Comparison of ENCODE assay signal across 9 cellular contexts in the genomic region with DNA sequence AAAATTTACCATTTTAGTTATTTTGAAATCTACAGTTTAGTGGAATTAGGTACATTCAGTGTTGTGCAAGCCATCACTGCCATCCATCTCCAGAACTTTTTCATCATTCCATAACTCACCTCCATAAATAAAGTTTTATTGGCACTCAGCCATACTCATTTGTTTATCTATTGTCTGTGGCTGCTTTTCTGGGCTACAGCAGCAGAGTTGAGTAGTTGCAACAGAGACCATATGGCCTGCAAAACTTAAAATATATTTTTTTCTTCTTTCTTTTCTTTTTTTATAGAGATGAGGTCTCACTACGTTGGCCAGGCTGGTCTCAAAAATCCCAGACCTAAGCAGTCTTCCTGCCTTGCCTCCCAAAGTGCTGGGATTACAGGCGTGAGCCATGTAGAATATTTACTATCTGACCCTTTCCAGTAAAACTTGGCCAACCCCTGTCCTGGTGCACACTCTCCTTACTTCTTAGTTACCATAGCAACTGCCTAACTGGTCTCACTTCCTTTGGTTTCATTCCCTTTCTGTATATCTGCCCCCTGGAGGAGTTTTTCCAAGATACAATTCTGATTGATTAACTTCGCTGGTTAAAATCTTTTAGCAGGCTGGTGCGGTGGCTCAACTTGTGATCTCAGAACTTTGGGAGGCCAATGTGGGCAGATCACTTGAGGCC.
A peak's percentile ranks its signal among the peaks of the same experiment; 100 is the strongest.
DNase-seq lines count a peak whose midpoint lies in the region; ATAC-seq and TF ChIP-seq lines count a peak whose summit lies in the region.
"Had no signal": no experiment of that assay in that cellular context is flagged by ENCODE, and none has a peak within 500 bp of the region (broad histone marks: within the 10 kb centered on the region; RNA-seq: fewer than 3 reads in every experiment).

No MANE protein-coding gene starts in this region.

- H3K9me2 ChIP-seq in Karpas-422 (replicated peaks; ENCODE audit: insufficient read depth, low read length), result no peaks in the 10 kb centered on the region

- peak overlapping the region; percentile 20 for H3K27ac Mint-ChIP-seq in neural crest cell (ENCODE audit: unreplicated experiment)
- no peak overlapping the region for H3K27ac Mint-ChIP-seq in activated naive CD8-positive, alpha-beta T cell treated with anti-CD3 and anti-CD28 coated beads for 36 hours
- H3K27ac Mint-ChIP-seq: activated B cell treated with CpG ODN at 0.5 μM for 24 hours had no signal

- no peak overlapping the region for H3K4me3 ChIP-seq in Karpas-422 (ENCODE audit: low read length)
- H3K4me3 ChIP-seq in lower lobe of right lung, result no peak overlapping the region

- H3K4me1 Mint-ChIP-seq in neural crest cell, result peaks cover 23% of the 10 kb centered on the region
- peaks cover 27% of the 10 kb centered on the region for H3K4me1 Mint-ChIP-seq in activated naive CD8-positive, alpha-beta T cell treated with anti-CD3 and anti-CD28 coated beads for 36 hours

- H4K20me1 ChIP-seq in Karpas-422 (ENCODE audit: insufficient read depth, low read depth, low read length), result no peaks in the 10 kb centered on the region

- ATAC-seq in HG02884 (IDR thresholded peaks at IDR 0.05; ENCODE audit: unreplicated experiment) (no peak), lower lobe of right lung (no peak)

- H3K27me3 ChIP-seq in Karpas-422 (ENCODE audit: low read length) (no peaks in the 10 kb centered on the region), lower lobe of right lung (ENCODE audit: low read depth) (no peaks in the 10 kb centered on the region)

- H3K36me3 Mint-ChIP-seq in neural crest cell (ENCODE audit: low read depth), result no peaks in the 10 kb centered on the region
- H3K36me3 Mint-ChIP-seq in activated naive CD8-positive, alpha-beta T cell treated with anti-CD3 and anti-CD28 coated beads for 36 hours, result peaks cover 9% of the 10 kb centered on the region

- no peak overlapping the region for H3K4me2 ChIP-seq in Karpas-422 (ENCODE audit: low read depth, low read length, poor library complexity, severe bottlenecking)

- H3K36me3 ChIP-seq in Karpas-422 (ENCODE audit: insufficient read depth, low read length) (no peaks in the 10 kb centered on the region), lower lobe of right lung (no peaks in the 10 kb centered on the region)

- H3K4me3 Mint-ChIP-seq in neural crest cell, result no peak overlapping the region
- no peak overlapping the region for H3K4me3 Mint-ChIP-seq in activated naive CD8-positive, alpha-beta T cell treated with anti-CD3 and anti-CD28 coated beads for 36 hours
- H3K4me3 Mint-ChIP-seq: activated B cell treated with CpG ODN at 0.5 μM for 24 hours had no signal

- H3K27me3 Mint-ChIP-seq in neural crest cell (ENCODE audit: low read depth), result no peaks in the 10 kb centered on the region
- no peaks in the 10 kb centered on the region for H3K27me3 Mint-ChIP-seq in activated naive CD8-positive, alpha-beta T cell treated with anti-CD3 and anti-CD28 coated beads for 36 hours
- H3K27me3 Mint-ChIP-seq: activated B cell treated with CpG ODN at 0.5 μM for 24 hours had no signal

- intact Hi-C loops in lower lobe of right lung (cut with DNase I), result no loop called here

- TF ChIP-seq CTCF in neural crest cell (conservative IDR thresholded peaks at IDR 0.05) (peak; percentile 18), lower lobe of right lung (IDR thresholded peaks at IDR 0.05) (no peak)

- H3K4me1 ChIP-seq in Karpas-422 (ENCODE audit: low read length) (peaks cover 83% of the 10 kb centered on the region), lower lobe of right lung (peaks cover 37% of the 10 kb centered on the region)

- H3K9ac ChIP-seq in Karpas-422 (ENCODE audit: low read length), result no peak overlapping the region

- H3K9me3 ChIP-seq in Karpas-422 (ENCODE audit: low read length) (no peaks in the 10 kb centered on the region), lower lobe of right lung (no peaks in the 10 kb centered on the region)

- H3K27ac ChIP-seq in Karpas-422 (ENCODE audit: low read length) (peak overlapping the region; percentile 51), lower lobe of right lung (no peak overlapping the region)

- H2AFZ ChIP-seq in Karpas-422 (ENCODE audit: low read length), result no peak overlapping the region

- H3K9me3 Mint-ChIP-seq in neural crest cell, result no peaks in the 10 kb centered on the region
- H3K9me3 Mint-ChIP-seq in activated naive CD8-positive, alpha-beta T cell treated with anti-CD3 and anti-CD28 coated beads for 36 hours, result no peaks in the 10 kb centered on the region
- H3K9me3 Mint-ChIP-seq: activated B cell treated with CpG ODN at 0.5 μM for 24 hours had no signal

- DNase-seq in CD1c-positive myeloid dendritic cell (ENCODE audit: extremely low spot score) (peak; percentile 23), Karpas-422 (no peak), dermis microvascular lymphatic vessel endothelial cell (ENCODE audit: low read depth in 2 of 2) (peak; percentile 41 to 61), neural crest cell (ENCODE audit: low read depth, low spot score) (no peak), lower lobe of right lung (no peak)
- DNase-seq in stimulated activated CD8-positive, alpha-beta memory T cell treated with anti-CD3 and anti-CD28 coated beads, Interleukin-4, amount 100 ng/mL, for 48 hours, result no peak
- no peak for DNase-seq in activated naive CD8-positive, alpha-beta T cell treated with anti-CD3 and anti-CD28 coated beads for 36 hours
- DNase-seq: activated B cell treated with CpG ODN at 0.5 μM for 24 hours had no signal

- H3K79me2 ChIP-seq in Karpas-422 (ENCODE audit: low read length), result peaks cover 75% of the 10 kb centered on the region

Comparison
In these comparisons a context has a peak if more than half of its experiments do, and no peak if none do; other contexts are left out.
1. DNase-seq: peak in CD1c-positive myeloid dendritic cell (single experiment) and dermis microvascular lymphatic vessel endothelial cell (2 of 2); none in Karpas-422 (single experiment), neural crest cell (single experiment), stimulated activated CD8-positive, alpha-beta memory T cell treated with anti-CD3 and anti-CD28 coated beads, Interleukin-4, amount 100 ng/mL, for 48 hours (single experiment), activated naive CD8-positive, alpha-beta T cell treated with anti-CD3 and anti-CD28 coated beads for 36 hours (single experiment) and lower lobe of right lung (single experiment).